8 cellular contexts compared by ENCODE assay signal in the genomic region with DNA sequence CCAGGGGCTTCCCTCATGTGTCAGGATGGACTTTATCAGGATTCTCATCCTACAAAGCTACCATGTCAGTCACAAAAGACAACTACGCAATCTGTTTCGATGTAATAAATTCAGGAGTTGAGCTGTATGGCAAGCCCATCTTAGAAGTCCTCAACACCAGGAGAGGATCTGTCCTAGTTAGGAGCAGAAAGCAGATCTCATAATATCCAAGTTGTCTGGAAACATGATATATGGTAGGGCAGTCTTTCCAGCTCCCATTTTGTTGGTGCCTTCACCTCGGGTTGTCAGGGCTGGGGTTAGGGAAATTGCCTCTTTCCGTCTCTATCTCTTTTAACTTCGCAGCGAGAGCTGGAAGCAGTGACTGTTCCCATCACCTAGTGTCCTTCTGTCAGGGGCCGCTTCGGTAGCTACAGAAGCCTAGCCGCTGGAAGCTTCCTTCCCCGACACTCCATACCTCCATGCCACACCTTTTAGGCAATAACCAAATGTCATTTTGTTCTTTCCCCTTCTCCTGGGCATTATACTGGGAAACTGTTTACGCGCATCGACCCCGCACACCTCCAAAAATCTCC. TPM values are rescaled to one million over a fixed set of nuclear protein-coding genes. Genes with fewer than 3 reads are reported as not detected.
DNase-seq lines count a peak whose midpoint lies in the region; ATAC-seq and TF ChIP-seq lines count a peak whose summit lies in the region.

No MANE protein-coding gene starts in this region.

- no peak overlapping the region for H2BK12ac ChIP-seq in neuronal stem cell (ENCODE audit: low read length)

- 19 to 29% methylated on average over 14 of the region's 14 CpGs for WGBS in esophagus, 2 donors
- no CpG with 5 or more reads among the region's 14 CpGs for WGBS in neuronal stem cell (ENCODE audit: extremely low coverage in 2 of 2, insufficient read length in 2 of 2, insufficient replicate concordance in 1 of 2), 2 donors

- H3K36me3 ChIP-seq in Peyer's patch, result no peaks in the 10 kb centered on the region
- H3K36me3 ChIP-seq in esophagus (ENCODE audit: control insufficient read depth in 2 of 2, insufficient read depth in 2 of 2, low read length in 1 of 2), result peaks cover 0 to 4% of the 10 kb centered on the region in 2 donors
- peaks cover 0 to 5% of the 10 kb centered on the region in 2 donors for H3K36me3 ChIP-seq in neuronal stem cell (replicated peaks in 1 of 2; ENCODE audit: control insufficient read depth in 2 of 2, insufficient read depth in 2 of 2, low read length in 2 of 2)

- H3K23ac ChIP-seq in neuronal stem cell (ENCODE audit: low read depth, low read length, poor library complexity), result no peak overlapping the region

- peak overlapping the region; percentile 79 for H2BK5ac ChIP-seq in neuronal stem cell (ENCODE audit: low read length)

- no peaks in the 10 kb centered on the region for H3K79me1 ChIP-seq in neuronal stem cell (ENCODE audit: low read depth, low read length)

- H2BK120ac ChIP-seq in neuronal stem cell (ENCODE audit: low read depth, low read length), result no peak overlapping the region

- H4K91ac ChIP-seq in neuronal stem cell (ENCODE audit: low read depth, low read length, poor library complexity), result no peak overlapping the region

- peak; percentile 3 for ATAC-seq in GM21717 (IDR thresholded peaks at IDR 0.05; ENCODE audit: unreplicated experiment)
- ATAC-seq in HG03097 (IDR thresholded peaks at IDR 0.05; ENCODE audit: low FRiP score, unreplicated experiment), result no peak
- no peak for ATAC-seq in GM21576 (IDR thresholded peaks at IDR 0.05; ENCODE audit: unreplicated experiment)

- TF ChIP-seq POLR2A in Peyer's patch (IDR thresholded peaks at IDR 0.05), result no peak

- H3K4me3 ChIP-seq in Peyer's patch (peak overlapping the region; percentile 83 to 95 (median 88)), esophagus (ENCODE audit: low read depth in 1 of 2, low read length in 2 of 2) (peak overlapping the region; percentile 63 to 88), neuronal stem cell (ENCODE audit: low read length in 2 of 2) (peak overlapping the region; percentile 83 to 93)

- no peaks in the 10 kb centered on the region for H3K9me3 ChIP-seq in Peyer's patch
- H3K9me3 ChIP-seq in esophagus (ENCODE audit: control insufficient read depth in 2 of 2, insufficient read depth in 1 of 2, low read depth in 1 of 2, low read length in 1 of 2), result no peaks in the 10 kb centered on the region
- H3K9me3 ChIP-seq in neuronal stem cell (replicated peaks in 1 of 2; ENCODE audit: control insufficient read depth in 2 of 2, insufficient read depth in 1 of 2, low read depth in 1 of 2, low read length in 2 of 2), result no peaks in the 10 kb centered on the region

- H2AK5ac ChIP-seq in neuronal stem cell (ENCODE audit: low read depth, low read length), result no peak overlapping the region

- no peak for TF ChIP-seq CTCF in Peyer's patch (IDR thresholded peaks at IDR 0.05)

- H3K14ac ChIP-seq in neuronal stem cell (ENCODE audit: low read length), result no peak overlapping the region

- H3K18ac ChIP-seq in neuronal stem cell (ENCODE audit: low read length), result peak overlapping the region; percentile 95

- H3K9ac ChIP-seq in neuronal stem cell (ENCODE audit: low read depth, low read length, poor library complexity), result peak overlapping the region; percentile 96

- H3K4me1 ChIP-seq in Peyer's patch (peaks cover 0 to 20% (median 4%) of the 10 kb centered on the region in 4 donors), esophagus (ENCODE audit: control insufficient read depth in 2 of 2, insufficient read depth in 2 of 2, low read length in 1 of 2) (peaks cover 0 to 9% of the 10 kb centered on the region in 2 donors), neuronal stem cell (ENCODE audit: control insufficient read depth in 2 of 2, insufficient read depth in 1 of 2, low read depth in 1 of 2, low read length in 2 of 2) (peaks cover 4 to 26% of the 10 kb centered on the region in 2 donors)

- peak overlapping the region; percentile 88 for H3K4me2 ChIP-seq in neuronal stem cell (ENCODE audit: insufficient read depth, low read length, poor library complexity, severe bottlenecking)

- peak in 1 of 3 donors; percentile 20 for DNase-seq in Peyer's patch
- no peak for DNase-seq in neuronal stem cell (ENCODE audit: low spot score)
- no peak for DNase-seq in EL
- no peak for DNase-seq in SW 1271 (lab: John Stamatoyannopoulos, UW)

- no peak overlapping the region for H3K4ac ChIP-seq in neuronal stem cell (ENCODE audit: low read length)

- H3K27me3 ChIP-seq in Peyer's patch (no peaks in the 10 kb centered on the region), esophagus (ENCODE audit: control insufficient read depth in 1 of 2, insufficient read depth in 2 of 2, low read length in 2 of 2) (no peaks in the 10 kb centered on the region), neuronal stem cell (ENCODE audit: control insufficient read depth in 3 of 3, insufficient read depth in 3 of 3, low read depth in 1 of 3, low read length in 3 of 3) (peaks cover 0 to 10% (median 0%) of the 10 kb centered on the region in 3 experiments)

- H3K27ac ChIP-seq in Peyer's patch (peak overlapping the region; percentile 81 to 96 (median 92)), esophagus (ENCODE audit: low read depth in 2 of 2, low read length in 1 of 2) (peak overlapping the region; percentile 53 to 93), neuronal stem cell (replicated peaks; ENCODE audit: low read length) (peak overlapping the region; percentile 90)

- H2AFZ ChIP-seq in neuronal stem cell (ENCODE audit: low read length), result peak overlapping the region; percentile 89

- peak overlapping the region; percentile 38 for H2BK15ac ChIP-seq in neuronal stem cell (ENCODE audit: low read length)

- no peak overlapping the region for H4K8ac ChIP-seq in neuronal stem cell (ENCODE audit: low read depth, low read length)

RNA-seq across cellular contexts. Expression of a gene that starts 1.4 kb away (rescaled TPM):
- 100 to 1,000 TPM in 1 of 4 donors, 10 to 100 TPM in 3; 13.8 to 151 (median 21.5) TPM for total RNA-seq in Peyer's patch
- polyA plus RNA-seq in esophagus, result 1 to 10 TPM; 6.2 to 6.8 TPM
- polyA plus RNA-seq in neuronal stem cell (2013, experiment 1 of 2), result 16.7 TPM
- polyA plus RNA-seq in neuronal stem cell (2013, experiment 2 of 2), result 17.6 TPM

RNA-seq across cellular contexts. Expression of a gene that starts 42.3 kb away (rescaled TPM):
- total RNA-seq in Peyer's patch, result not detected
- polyA plus RNA-seq in esophagus, result under 1 TPM; 0.36 to 0.45 TPM
- polyA plus RNA-seq in neuronal stem cell (2013, experiment 1 of 2), result not detected
- polyA plus RNA-seq in neuronal stem cell (2013, experiment 2 of 2), result 0.10 TPM
